23 cellular contexts compared by ENCODE assay signal in the genomic region with DNA sequence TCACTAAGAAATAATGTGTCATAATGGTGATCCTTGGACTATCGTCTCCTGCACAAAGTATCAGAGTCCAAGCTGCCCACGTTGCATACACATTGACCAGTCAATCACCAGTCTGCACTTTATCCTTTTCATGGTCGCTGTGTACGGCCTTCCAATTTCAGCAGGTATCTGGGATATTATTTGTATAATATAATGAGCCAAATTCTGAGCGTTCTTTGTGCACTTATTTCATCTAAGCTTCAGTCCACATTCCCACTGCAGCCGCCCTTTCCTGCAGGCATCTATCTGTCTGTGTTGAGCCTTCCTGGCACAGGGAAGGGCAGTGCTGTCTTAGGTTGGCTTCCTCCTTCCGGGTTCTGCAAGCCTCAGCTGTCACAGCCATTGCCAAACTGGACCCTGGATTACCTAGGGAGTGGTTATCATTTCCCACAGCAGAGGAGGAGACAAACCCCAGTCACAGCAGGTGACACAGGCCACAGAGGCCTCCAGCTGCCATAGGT.
DNase-seq lines count a peak whose midpoint lies in the region; FAIRE-seq and TF ChIP-seq lines count a peak whose summit lies in the region.
"Had no signal": no experiment of that assay in that cellular context is flagged by ENCODE, and none has a peak within 500 bp of the region (broad histone marks: within the 10 kb centered on the region; RNA-seq: fewer than 3 reads in every experiment).

No MANE protein-coding gene starts in this region.

- H3K4me1 ChIP-seq in H1 (replicated peaks in 1 of 4; ENCODE audit: control insufficient read depth in 3 of 4, insufficient read depth in 4 of 4, low read length in 3 of 4) (peaks cover 0 to 11% (median 4%) of the 10 kb centered on the region in 4 experiments; a peak in 5 of 7 replicates), liver (ENCODE audit: control insufficient read depth in 4 of 4, insufficient read depth in 4 of 4, low read length in 3 of 4) (peaks cover 24 to 72% (median 53%) of the 10 kb centered on the region in 4 donors), sigmoid colon (no peaks in the 10 kb centered on the region)

- no peaks in the 10 kb centered on the region for H3K79me1 ChIP-seq in H1 (ENCODE audit: low read depth, low read length)

- no peak overlapping the region for H2BK20ac ChIP-seq in H1 (ENCODE audit: low read length)

- no peak overlapping the region for H3K4me3 ChIP-seq in H1 (ENCODE audit: extremely low read depth in 1 of 4, insufficient read depth in 2 of 4, low read depth in 3 of 4, low read length in 4 of 4)
- no peak overlapping the region for H3K4me3 ChIP-seq in liver (ENCODE audit: low read depth in 1 of 3, low read length in 3 of 3)
- no peak overlapping the region for H3K4me3 ChIP-seq in sigmoid colon
- H3K4me3 ChIP-seq: GM23248, PC-9, SJSA1 had no signal

- 94% methylated on average over 7 of the region's 7 CpGs; no CpG with 5 or more reads in 1 of the 2 experiments for WGBS in H1 (ENCODE audit: extremely low coverage in 1 of 2, insufficient coverage in 1 of 2, insufficient read length in 1 of 2, insufficient replicate concordance in 2 of 2, low coverage in 1 of 2, low lambda C conversion rate in 2 of 2, missing lambda C conversion rate in 1 of 2), 2 experiments
- WGBS in liver: 30% methylated on average over 7 of the region's 7 CpGs
- WGBS in sigmoid colon, 2 donors: 19 to 66% methylated on average over 7 of the region's 7 CpGs

- no peak overlapping the region for H3K27ac Mint-ChIP-seq in activated CD4-positive, alpha-beta T cell treated with anti-CD3 and anti-CD28 coated beads, Interleukin-2, amount 10 ng/mL, durations not matched to agents 7 days and 5 days
- H3K27ac Mint-ChIP-seq: H9, IgD-negative memory B cell had no signal

- TF ChIP-seq POLR2A in H1 (IDR thresholded peaks at IDR 0.05; ENCODE audit: control extremely low read depth in 1 of 2, low read depth in 2 of 2, low read length in 2 of 2) (no peak), sigmoid colon (IDR thresholded peaks at IDR 0.05) (no peak)

- H2AK5ac ChIP-seq in H1 (ENCODE audit: low read depth, low read length): no peak overlapping the region

- H3K23ac ChIP-seq in H1 (ENCODE audit: insufficient read length): no peak overlapping the region

- H3K9me3 Mint-ChIP-seq in activated CD4-positive, alpha-beta T cell treated with anti-CD3 and anti-CD28 coated beads, Interleukin-2, amount 10 ng/mL, durations not matched to agents 7 days and 5 days: peaks cover 5% of the 10 kb centered on the region

- H3K27me3 ChIP-seq in H1 (replicated peaks in 1 of 4; ENCODE audit: control insufficient read depth in 3 of 4, extremely low read depth in 1 of 4, insufficient read depth in 3 of 4, low read length in 3 of 4) (no peaks in the 10 kb centered on the region), liver (ENCODE audit: control insufficient read depth in 4 of 4, insufficient read depth in 4 of 4, low read length in 3 of 4) (no peaks in the 10 kb centered on the region), sigmoid colon (no peaks in the 10 kb centered on the region)
- H3K27me3 ChIP-seq: SJSA1 had no signal

- H3K56ac ChIP-seq in H1 (replicated peaks; ENCODE audit: insufficient read length, low read depth, low read length): no peak overlapping the region

- H2AFZ ChIP-seq in H1 (ENCODE audit: low read length): no peak overlapping the region
- H2AFZ ChIP-seq: GM23248, PC-9 had no signal

- H3K14ac ChIP-seq in H1 (ENCODE audit: insufficient read length): no peak overlapping the region

- H4K5ac ChIP-seq in H1 (ENCODE audit: insufficient read length, low read depth, low read length): no peak overlapping the region

- no peak for FAIRE-seq in H1 (lab: Jason Lieb, UNC)

- peaks cover 6% of the 10 kb centered on the region; the same call in 1 of the 2 replicates for H3K23me2 ChIP-seq in H1 (ENCODE audit: low read depth, low read length)

- H3K4ac ChIP-seq in H1 (replicated peaks; ENCODE audit: insufficient read length, low read depth, low read length): no peak overlapping the region

- intact Hi-C loops in sigmoid colon (cut with DNase I): no loop called here

- TF ChIP-seq CTCF in H1 (IDR thresholded peaks at IDR 0.05; ENCODE audit: control extremely low read depth in 1 of 3, insufficient read depth in 1 of 3, low read depth in 1 of 3, low read length in 3 of 3) (no peak), liver (IDR thresholded peaks at IDR 0.05; ENCODE audit: low read depth, low read length, missing input control) (no peak), sigmoid colon (IDR thresholded peaks at IDR 0.05) (no peak), GM20000 (IDR thresholded peaks at IDR 0.05; ENCODE audit: extremely low read depth, missing control alignments) (no peak)

- 0 out of 2 replicates have a peak overlapping the region, but pooled peaks have one; percentile 22 for H3K18ac ChIP-seq in H1 (ENCODE audit: extremely low read depth, low read length)

- H3K27me3 Mint-ChIP-seq in activated CD4-positive, alpha-beta T cell treated with anti-CD3 and anti-CD28 coated beads, Interleukin-2, amount 10 ng/mL, durations not matched to agents 7 days and 5 days: no peaks in the 10 kb centered on the region

- TF ChIP-seq EP300 in H1 (IDR thresholded peaks at IDR 0.05; ENCODE audit: borderline replicate concordance in 1 of 2, low read depth in 2 of 2, low read length in 2 of 2) (no peak), sigmoid colon (IDR thresholded peaks at IDR 0.05) (no peak)

- no peak overlapping the region for H2BK15ac ChIP-seq in H1 (ENCODE audit: low read length)

- DNase-seq in HT-29 (ENCODE audit: low spot score): peak; percentile 20
- DNase-seq in H1 (ENCODE audit: low read depth in 1 of 2, low spot score in 2 of 2): no peak
- peak; percentile 18 for DNase-seq in sigmoid colon
- DNase-seq in NCI-H1436 treated with DMSO at 0.1 percent for 48 hours (lab: John Stamatoyannopoulos, UW): no peak
- DNase-seq in activated CD4-positive, alpha-beta T cell treated with anti-CD3 and anti-CD28 coated beads, Interleukin-2, amount 10 ng/mL, durations not matched to agents 7 days and 5 days: no peak
- DNase-seq in GM20000 (ENCODE audit: low spot score): no peak
- DNase-seq: DMS153, GM23248, H9, NCI-H1048, NCI-H1417 treated with DMSO at 0.1 percent for 48 hours, NCI-H187, NCI-H2081 treated with DMSO at 0.1 percent for 48 hours, NCI-H2171 treated with DMSO at 0.1 percent for 48 hours, NCI-H345, NCI-H510A treated with DMSO at 0.1 percent for 48 hours, PC-9, Right ventricle myocardium superior, RPMI8226 had no signal

- H3K4me3 Mint-ChIP-seq in activated CD4-positive, alpha-beta T cell treated with anti-CD3 and anti-CD28 coated beads, Interleukin-2, amount 10 ng/mL, durations not matched to agents 7 days and 5 days: no peak overlapping the region
- H3K4me3 Mint-ChIP-seq: H9, IgD-negative memory B cell had no signal

- CTCF ChIA-PET in H1 (lab: Charles Lee; ENCODE audit: partially characterized antibody): interaction anchor here (1.0 kb wide), 1 partner anchor 98 kb away, joined by 3 read pairs; no protein-coding TSS in a partner anchor
- CTCF ChIA-PET in activated CD4-positive, alpha-beta T cell treated with anti-CD3 and anti-CD28 coated beads, Interleukin-2, amount 10 ng/mL, durations not matched to agents 7 days and 5 days (lab: Charles Lee): no interaction called here

- no peak overlapping the region for H2BK5ac ChIP-seq in H1 (ENCODE audit: low read depth, low read length)

- no peak overlapping the region for H2BK120ac ChIP-seq in H1 (replicated peaks; ENCODE audit: low read depth, low read length)

- no peaks in the 10 kb centered on the region for H3K36me3 Mint-ChIP-seq in activated CD4-positive, alpha-beta T cell treated with anti-CD3 and anti-CD28 coated beads, Interleukin-2, amount 10 ng/mL, durations not matched to agents 7 days and 5 days (ENCODE audit: low read depth)
- H3K36me3 Mint-ChIP-seq: IgD-negative memory B cell had no signal

- POLR2A ChIA-PET in H1 (lab: Charles Lee; ENCODE audit: partially characterized antibody): no interaction called here
- POLR2A ChIA-PET in activated CD4-positive, alpha-beta T cell treated with anti-CD3 and anti-CD28 coated beads, Interleukin-2, amount 10 ng/mL, durations not matched to agents 7 days and 5 days (lab: Charles Lee): no interaction called here

- TF ChIP-seq RAD21 in H1 (IDR thresholded peaks at IDR 0.05 in 1 of 2, conservative IDR thresholded peaks at IDR 0.05 in 1 of 2; ENCODE audit: low read depth in 2 of 2, low read length in 2 of 2) (no peak), liver (IDR thresholded peaks at IDR 0.05) (peak; percentile 39 to 51)

- no peak overlapping the region for H3K4me2 ChIP-seq in H1 (ENCODE audit: insufficient read depth in 1 of 2, low read depth in 2 of 2, low read length in 2 of 2)
- H3K4me2 ChIP-seq: KMS-11, PC-9 had no signal

- H2BK12ac ChIP-seq in H1 (ENCODE audit: low read depth, low read length): no peak overlapping the region

- no peak overlapping the region for H3K27ac ChIP-seq in H1 (ENCODE audit: low read depth, low read length)
- H3K27ac ChIP-seq in liver (ENCODE audit: low read depth in 1 of 2, low read length in 2 of 2): peak overlapping the region; percentile 31 to 70
- H3K27ac ChIP-seq in sigmoid colon: no peak overlapping the region
- H3K27ac ChIP-seq: GM23248, KMS-11, PC-9, SJSA1 had no signal

- H3K36me3 ChIP-seq in H1 (ENCODE audit: control insufficient read depth in 2 of 4, insufficient read depth in 4 of 4, low read length in 3 of 4) (no peaks in the 10 kb centered on the region; a peak in 1 of 8 replicates), liver (ENCODE audit: control insufficient read depth in 4 of 4, insufficient read depth in 3 of 4, low read depth in 1 of 4, low read length in 3 of 4) (no peaks in the 10 kb centered on the region), sigmoid colon (no peaks in the 10 kb centered on the region)
- H3K36me3 ChIP-seq: SJSA1 had no signal

- H4K8ac ChIP-seq in H1 (ENCODE audit: extremely low read depth, insufficient read depth, low read length): no peak overlapping the region

- H4K91ac ChIP-seq in H1 (replicated peaks; ENCODE audit: insufficient read length, low read length): no peak overlapping the region

- H3K79me2 ChIP-seq in H1 (ENCODE audit: control insufficient read depth in 1 of 2, insufficient read depth in 2 of 2, low read length in 2 of 2): no peaks in the 10 kb centered on the region

- no peaks in the 10 kb centered on the region for H4K20me1 ChIP-seq in H1 (replicated peaks in 1 of 2; ENCODE audit: control insufficient read depth in 1 of 2, insufficient read depth in 2 of 2, low read length in 2 of 2)

- no peaks in the 10 kb centered on the region for H3K9me3 ChIP-seq in H1 (ENCODE audit: insufficient read depth in 2 of 2, low read depth in 1 of 2, low read length in 1 of 2)
- H3K9me3 ChIP-seq in liver (ENCODE audit: control insufficient read depth in 4 of 4, low read length in 3 of 4): no peaks in the 10 kb centered on the region
- H3K9me3 ChIP-seq in sigmoid colon: no peaks in the 10 kb centered on the region
- H3K9me3 ChIP-seq: SJSA1 had no signal

- H3K9ac ChIP-seq in H1 (replicated peaks in 1 of 4; ENCODE audit: extremely low read depth in 1 of 4, low read depth in 3 of 4, low read length in 3 of 4) (no peak overlapping the region), liver (ENCODE audit: low read depth in 1 of 2, low read length in 2 of 2) (peak overlapping the region in 1 of 2 donors; percentile 63)
- H3K9ac ChIP-seq: GM23248, KMS-11 had no signal

- no peaks in the 10 kb centered on the region for H3K4me1 Mint-ChIP-seq in activated CD4-positive, alpha-beta T cell treated with anti-CD3 and anti-CD28 coated beads, Interleukin-2, amount 10 ng/mL, durations not matched to agents 7 days and 5 days

Comparison
In these comparisons a context has a peak if more than half of its experiments do, and no peak if none do; other contexts are left out.
1. DNase-seq: peak in HT-29 (single experiment) and sigmoid colon (single experiment); none in H1 (0 of 2), NCI-H1436 treated with DMSO at 0.1 percent for 48 hours (single experiment), activated CD4-positive, alpha-beta T cell treated with anti-CD3 and anti-CD28 coated beads, Interleukin-2, amount 10 ng/mL, durations not matched to agents 7 days and 5 days (single experiment) and GM20000 (single experiment).
2. H3K27ac ChIP-seq: peak in liver (2 of 2); none in H1 (single experiment) and sigmoid colon (0 of 4).